ENCODE assay signal across 9 cellular contexts in the genomic region with DNA sequence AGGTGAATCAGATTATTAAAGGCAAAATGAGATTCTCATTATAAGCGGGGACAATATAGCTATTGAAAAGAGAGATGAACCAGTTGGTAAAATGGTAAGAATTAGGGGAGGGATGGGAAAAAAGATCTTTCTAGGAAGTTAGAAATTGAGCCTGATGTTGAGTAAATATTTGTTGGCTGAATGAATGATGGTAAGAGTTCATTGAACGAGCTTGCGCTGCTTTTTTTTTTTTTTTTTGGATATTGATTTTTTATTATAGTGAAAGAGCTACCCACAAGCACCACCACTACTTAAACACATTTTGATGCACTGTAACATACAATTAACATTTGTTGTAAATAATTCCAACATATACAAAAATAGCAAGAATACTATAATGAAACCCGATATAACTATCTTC. TPM values are rescaled to one million over a fixed set of nuclear protein-coding genes. Genes with fewer than 3 reads are reported as not detected.
A peak's percentile ranks its signal among the peaks of the same experiment; 100 is the strongest.
DNase-seq lines count a peak whose midpoint lies in the region; ATAC-seq, FAIRE-seq and TF ChIP-seq lines count a peak whose summit lies in the region.
"Had no signal": no experiment of that assay in that cellular context is flagged by ENCODE, and none has a peak within 500 bp of the region (broad histone marks: within the 10 kb centered on the region; RNA-seq: fewer than 3 reads in every experiment).

No MANE protein-coding gene starts in this region.

- in situ Hi-C loops in K562 (cut with MboI): no loop called here

- no TSS peak for BruUV-seq in K562 (replicated peaks; lab: Mats Ljungman, UMichigan)

- H3K27me3 Mint-ChIP-seq in CD14-positive monocyte (ENCODE audit: low read depth in 3 of 3) (peaks cover 5 to 13% (median 12%) of the 10 kb centered on the region in 3 donors), IgD-negative memory B cell (peaks cover 6% of the 10 kb centered on the region)

- TF ChIP-seq CTCF in CD14-positive monocyte (IDR thresholded peaks at IDR 0.05) (no peak), K562 (IDR thresholded peaks at IDR 0.05 in 2 of 3, conservative IDR thresholded peaks at IDR 0.05 in 1 of 3; ENCODE audit: insufficient read depth in 2 of 3, low read depth in 1 of 3, low read length in 3 of 3) (no peak), neural cell (IDR thresholded peaks at IDR 0.05; ENCODE audit: poor library complexity, severe bottlenecking) (no peak)

- no peak for FAIRE-seq in K562 (lab: Jason Lieb, UNC)

- peaks cover 18% of the 10 kb centered on the region for H3K4me1 Mint-ChIP-seq in CD14-positive monocyte
- peaks cover 12 to 29% (median 18%) of the 10 kb centered on the region in 3 donors for H3K4me1 Mint-ChIP-seq in IgD-negative memory B cell

- peaks cover 46% of the 10 kb centered on the region for H3K79me2 ChIP-seq in K562 (ENCODE audit: control insufficient read depth, insufficient read depth, low read length)
- peaks cover 9% of the 10 kb centered on the region for H3K79me2 ChIP-seq in neural cell (replicated peaks; ENCODE audit: insufficient read depth, low read length)

- H4K20me1 ChIP-seq in K562 (replicated peaks; ENCODE audit: control insufficient read depth, insufficient read depth, low read length): peaks cover 15% of the 10 kb centered on the region
- H4K20me1 ChIP-seq in neural cell (ENCODE audit: insufficient read depth): no peaks in the 10 kb centered on the region

- intact Hi-C loops in CD14-positive monocyte (cut with micrococcal nuclease) (no loop called here), K562 (cut with micrococcal nuclease) (no loop called here)

- TF ChIP-seq EP300 in K562 (IDR thresholded peaks at IDR 0.05; ENCODE audit: low read length) (no peak), neural cell (conservative IDR thresholded peaks at IDR 0.05; ENCODE audit: poor library complexity, severe bottlenecking) (no peak)

- H3K27ac ChIP-seq in K562 (ENCODE audit: extremely low read depth, low read depth, low read length) (peak overlapping the region; percentile 93), neural cell (ENCODE audit: low read length) (no peak overlapping the region)

- POLR2A ChIA-PET in K562 (lab: Yijun Ruan, JAX): interaction anchor here (0.8 to 1.2 kb wide), 3 partner anchors 9 to 239 kb away, joined by 3 to 5 read pairs (median 3); no protein-coding TSS in a partner anchor

- H3K9me3 ChIP-seq in K562 (replicated peaks; ENCODE audit: control insufficient read depth, insufficient read depth, low read depth, low read length): peaks cover 2% of the 10 kb centered on the region; the same call in 1 of the 2 replicates
- H3K9me3 ChIP-seq in neural cell (ENCODE audit: low read length): no peaks in the 10 kb centered on the region

- no peak for ATAC-seq in K562

- DNase-seq in CD14-positive monocyte (ENCODE audit: low spot score) (no peak), K562 (ENCODE audit: extremely low read depth in 1 of 4, low spot score in 3 of 4) (no peak), DMS153 treated with DMSO at 0.1 percent for 48 hours (lab: John Stamatoyannopoulos, UW; ENCODE audit: unreplicated experiment) (no peak), NOMO-1 (lab: John Stamatoyannopoulos, UW; ENCODE audit: unreplicated experiment in 2 of 2) (no peak), activated gamma-delta T cell treated with Interleukin-2 at 50 U/mL for 16 hours (no peak), GM19240 (ENCODE audit: insufficient read length, low spot score) (no peak)
- DNase-seq: HFFc6 had no signal

- no peak for TF ChIP-seq RAD21 in K562 (CRISPR knock-in tag; conservative IDR thresholded peaks at IDR 0.05 in 1 of 2, IDR thresholded peaks at IDR 0.05 in 1 of 2)
- no peak for TF ChIP-seq RAD21 in neural cell (conservative IDR thresholded peaks at IDR 0.05)

- H3K27me3 ChIP-seq in K562 (ENCODE audit: control insufficient read depth in 2 of 2, insufficient read depth in 2 of 2, low read length in 2 of 2) (no peaks in the 10 kb centered on the region), neural cell (ENCODE audit: insufficient read depth, low read depth, low read length) (no peaks in the 10 kb centered on the region)

- H3K36me3 ChIP-seq in K562 (ENCODE audit: control insufficient read depth, insufficient read depth, low read length): peaks cover 14% of the 10 kb centered on the region; the same call in 2 of the 3 replicates
- no peaks in the 10 kb centered on the region for H3K36me3 ChIP-seq in neural cell (ENCODE audit: insufficient read depth, low read length)

- no peaks in the 10 kb centered on the region for H3F3A ChIP-seq in neural cell (ENCODE audit: insufficient read depth, low read length, poor library complexity, severe bottlenecking)

- H3K27ac Mint-ChIP-seq in CD14-positive monocyte: no peak overlapping the region
- H3K27ac Mint-ChIP-seq in IgD-negative memory B cell: peak overlapping the region; percentile 67 to 94 (median 76)

- peaks cover 9 to 17% of the 10 kb centered on the region in 2 experiments; a peak in 4 of 5 replicates for H3K4me1 ChIP-seq in K562 (replicated peaks in 1 of 2; ENCODE audit: control insufficient read depth in 2 of 2, insufficient read depth in 2 of 2, low read length in 2 of 2)

- peak overlapping the region; percentile 91 to 94 for H3K4me3 Mint-ChIP-seq in CD14-positive monocyte
- H3K4me3 Mint-ChIP-seq in IgD-negative memory B cell: peak overlapping the region in 3 of 4 donors; percentile 90 to 95 (median 92)

- H3K9ac ChIP-seq in K562 (ENCODE audit: insufficient read depth in 1 of 2, low read depth in 2 of 2, low read length in 2 of 2) (peak overlapping the region in 1 of 2 experiments; percentile 83; a peak in 2 of 4 replicates), neural cell (ENCODE audit: low read length) (no peak overlapping the region)

- peak overlapping the region; percentile 98; the same call in 1 of the 2 replicates for H3K4me3 ChIP-seq in K562
- peak overlapping the region; percentile 90 for H3K4me3 ChIP-seq in neural cell (ENCODE audit: low read length)

- H3K9me2 ChIP-seq in neural cell (ENCODE audit: insufficient read depth, low read length): no peaks in the 10 kb centered on the region

- 79% methylated on average over 3 of the region's 4 CpGs for WGBS in K562 (ENCODE audit: insufficient coverage, low coverage, missing lambda C conversion rate)

- CTCF ChIA-PET in K562 (lab: Yijun Ruan, JAX; ENCODE audit: low intra/inter-chr PET ratio): no interaction called here

- H3K9me1 ChIP-seq in K562 (ENCODE audit: control insufficient read depth, insufficient read depth, low read length): no peaks in the 10 kb centered on the region

- TF ChIP-seq POLR2A in K562 (conservative IDR thresholded peaks at IDR 0.05): no peak

- H3K36me3 Mint-ChIP-seq in CD14-positive monocyte (peaks cover 0 to 2% of the 10 kb centered on the region in 2 donors), IgD-negative memory B cell (no peaks in the 10 kb centered on the region)

- H2AFZ ChIP-seq in K562 (ENCODE audit: low read depth, low read length) (peak overlapping the region; percentile 100), neural cell (ENCODE audit: low read depth, low read length) (no peak overlapping the region)

- H3K9me3 Mint-ChIP-seq in CD14-positive monocyte (peaks cover 0 to 5% (median 0%) of the 10 kb centered on the region in 7 donors), IgD-negative memory B cell (no peaks in the 10 kb centered on the region)

- H3K4me2 ChIP-seq in K562 (ENCODE audit: insufficient read depth, low read length): peak overlapping the region; percentile 86
- H3K4me2 ChIP-seq in neural cell (ENCODE audit: low read length): no peak overlapping the region

RNA-seq across cellular contexts. Expression of gene GCLM, which starts 1.1 kb away (rescaled TPM):
- polyA plus RNA-seq in CD14-positive monocyte (1 to 10 TPM; 3.2 to 4.4 TPM), IgD-negative memory B cell (9.9 TPM), K562 (2011; rRNA removed) (55.5 and 71.6 TPM in 2 replicates), K562 (2014; fragmentation: Illumina TruSeq; extraction: Trizol) (27.3 and 32.8 TPM in 2 replicates), K562 (2014; fragmentation: Nextera tagmentation; extraction: Ambion mirVana) (1 to 10 TPM; 9.3 to 9.6 TPM), K562 (2014; rRNA removed) (16.2 and 18.2 TPM in 2 replicates), neural cell (3.7 and 4.9 TPM in 2 replicates)
- 21.3 and 58.7 TPM in 2 replicates for total RNA-seq in K562 (2011; cell fraction: chromatin; rRNA removed; ENCODE audit: low replicate concordance)
- total RNA-seq in K562 (2011; cell fraction: nucleolus; rRNA removed): 21.2 and 23.3 TPM in 2 replicates
- total RNA-seq in K562 (2011; cell fraction: nucleoplasm; rRNA removed): 34.2 and 65.9 TPM in 2 replicates
- total RNA-seq in K562 (2014; rRNA removed) (13.8 and 17.5 TPM in 2 replicates), K562 (2014; rRNA removed; fragmentation: Illumina TruSeq; extraction: Trizol) (38.9 and 43.3 TPM in 2 replicates), K562 (2015; rRNA removed; fragmentation: Illumina TruSeq; extraction: Trizol) (22.3 and 24.5 TPM in 2 replicates), K562 (2021) (39.5 and 41.0 TPM in 2 replicates)
- polyA plus RNA-seq in K562 (2011; cell fraction: cytosol; rRNA removed): 10.4 and 18.6 TPM in 2 replicates
- 11.0 and 14.3 TPM in 2 replicates for polyA plus RNA-seq in K562 (2011; cell fraction: nucleus; rRNA removed)
- polyA plus RNA-seq in K562 (2012): 23.6 and 39.2 TPM in 2 replicates
- polyA minus RNA-seq in K562 (2011; rRNA and poly(A)+ RNA removed): 60.9 and 71.0 TPM in 2 replicates
- polyA minus RNA-seq in K562 (2011; cell fraction: cytosol; rRNA and poly(A)+ RNA removed): 25.4 and 28.6 TPM in 2 replicates
- 29.9 and 38.1 TPM in 2 replicates for polyA minus RNA-seq in K562 (2011; cell fraction: nucleus; rRNA and poly(A)+ RNA removed)
- 7.5 and 8.3 TPM in 2 replicates for polyA minus RNA-seq in neural cell

RNA-seq across cellular contexts. Expression of gene DNTTIP2, which starts 31.3 kb away (rescaled TPM):
- 10 to 100 TPM; 42.1 to 68.8 TPM for polyA plus RNA-seq in CD14-positive monocyte
- polyA plus RNA-seq in IgD-negative memory B cell: 76.5 TPM
- 50.5 and 141 TPM in 2 replicates for total RNA-seq in K562 (2011; cell fraction: chromatin; rRNA removed; ENCODE audit: low replicate concordance)
- 40.2 and 49.0 TPM in 2 replicates for total RNA-seq in K562 (2011; cell fraction: nucleolus; rRNA removed)
- 77.8 and 89.5 TPM in 2 replicates for total RNA-seq in K562 (2011; cell fraction: nucleoplasm; rRNA removed)
- 50.4 and 59.2 TPM in 2 replicates for total RNA-seq in K562 (2014; rRNA removed)
- total RNA-seq in K562 (2014; rRNA removed; fragmentation: Illumina TruSeq; extraction: Trizol): 106 and 136 TPM in 2 replicates
- total RNA-seq in K562 (2015; rRNA removed; fragmentation: Illumina TruSeq; extraction: Trizol): 87.9 and 97.0 TPM in 2 replicates
- total RNA-seq in K562 (2021): 85.2 and 91.9 TPM in 2 replicates
- 56.1 and 75.0 TPM in 2 replicates for polyA plus RNA-seq in K562 (2011; rRNA removed)
- polyA plus RNA-seq in K562 (2011; cell fraction: cytosol; rRNA removed): 3.9 and 5.5 TPM in 2 replicates
- polyA plus RNA-seq in K562 (2011; cell fraction: nucleus; rRNA removed): 140 and 149 TPM in 2 replicates
- 46.3 and 75.3 TPM in 2 replicates for polyA plus RNA-seq in K562 (2012)
- polyA plus RNA-seq in K562 (2014; fragmentation: Illumina TruSeq; extraction: Trizol): 87.6 and 113 TPM in 2 replicates
- polyA plus RNA-seq in K562 (2014; fragmentation: Nextera tagmentation; extraction: Ambion mirVana): 100 to 1,000 TPM; 113 to 138 TPM
- 59.7 and 75.4 TPM in 2 replicates for polyA plus RNA-seq in K562 (2014; rRNA removed)
- 119 and 126 TPM in 2 replicates for polyA minus RNA-seq in K562 (2011; rRNA and poly(A)+ RNA removed)
- polyA minus RNA-seq in K562 (2011; cell fraction: cytosol; rRNA and poly(A)+ RNA removed): 15.1 and 17.9 TPM in 2 replicates
- 31.6 and 79.9 TPM in 2 replicates for polyA minus RNA-seq in K562 (2011; cell fraction: nucleus; rRNA and poly(A)+ RNA removed)
- 25.8 and 43.8 TPM in 2 replicates for polyA plus RNA-seq in neural cell
- 49.4 and 57.5 TPM in 2 replicates for polyA minus RNA-seq in neural cell

Comparison
In these comparisons a context has a peak if more than half of its experiments do, and no peak if none do; other contexts are left out.
1. H3K27ac Mint-ChIP-seq: peak in IgD-negative memory B cell (3 of 3); none in CD14-positive monocyte (0 of 7).